Comparison of ENCODE assay signal across 36 cellular contexts in genomic region chr2:134882773-134883172, GRCh38. TPM values are rescaled to one million over a fixed set of nuclear protein-coding genes. Genes with fewer than 3 reads are reported as not detected.
"Had no signal": no experiment of that assay in that cellular context is flagged by ENCODE, and none has a peak within 500 bp of the region (broad histone marks: within the 10 kb centered on the region; RNA-seq: fewer than 3 reads in every experiment).

No MANE protein-coding gene starts in this region.

- H3K27ac ChIP-seq: adrenal gland, brain microvascular endothelial cell, breast epithelium, VCaP had no signal

- H3K27me3 ChIP-seq: adrenal gland, body of pancreas, brain microvascular endothelial cell, breast epithelium had no signal

- H3K4me3 ChIP-seq: adrenal gland, body of pancreas, breast epithelium had no signal

- DNase-seq: activated B cell treated with CpG ODN at 0.5 μM for 24 hours; activated CD4-positive, alpha-beta memory T cell treated with anti-CD3 and anti-CD28 coated beads for 36 hours; activated CD4-positive, alpha-beta T cell treated with anti-CD3 and anti-CD28 coated beads for 4 hours; activated CD4-positive, alpha-beta T cell treated with anti-CD3 and anti-CD28 coated beads, Interleukin-2, amount 50 U/mL, for 1 hour; activated CD4-positive, alpha-beta T cell treated with anti-CD3 and anti-CD28 coated beads, Interleukin-2, amount 50 U/mL, for 4 hours; activated CD4-positive, CD25-positive, alpha-beta regulatory T cell treated with anti-CD3 and anti-CD28 coated beads, Interleukin-2, amount 50 U/mL, for 72 hours; activated CD8-positive, alpha-beta memory T cell treated with anti-CD3 and anti-CD28 coated beads, Interleukin-2, amount 50 U/mL, for 4 hours; activated CD8-positive, alpha-beta T cell treated with anti-CD3 and anti-CD28 coated beads for 36 hours; activated effector memory CD4-positive, alpha-beta T cell treated with anti-CD3 and anti-CD28 coated beads, Interleukin-2, amount 50 U/mL, for 16 hours; activated gamma-delta T cell treated with Interleukin-2 at 50 U/mL for 16 hours; activated naive CD4-positive, alpha-beta T cell; activated naive CD4-positive, alpha-beta T cell treated with anti-CD3 and anti-CD28 coated beads for 36 hours; activated naive CD4-positive, alpha-beta T cell treated with anti-CD3 and anti-CD28 coated beads, Interleukin-2, amount 50 U/mL, for 16 hours; activated naive CD8-positive, alpha-beta T cell treated with anti-CD3 and anti-CD28 coated beads for 36 hours; activated T-cell treated with anti-CD3 and anti-CD28 coated beads for 4 hours; activated T-cell treated with anti-CD3 and anti-CD28 coated beads, Interleukin-2, amount 50 U/mL, for 1 hour; activated T-cell treated with anti-CD3 and anti-CD28 coated beads, Interleukin-2, amount 50 U/mL, for 4 hours; activated T-cell treated with anti-CD3 and anti-CD28 coated beads, Interleukin-2, amount 50 U/mL, for 72 hours; adrenal gland; amniotic stem cell; aorta; body of pancreas; brain microvascular endothelial cell; central memory CD4-positive, alpha-beta T cell; T-helper 2 cell; T-helper 9 cell had no signal

- ATAC-seq: activated CD8-positive, alpha-beta T cell treated with anti-CD3 and anti-CD28 coated beads for 36 hours; activated naive CD4-positive, alpha-beta T cell treated with anti-CD3 and anti-CD28 coated beads, Interleukin-2, amount 50 U/mL, for 72 hours; activated T-cell treated with anti-CD3 and anti-CD28 coated beads, Interleukin-2, amount 50 U/mL, for 4 hours; activated T-cell treated with anti-CD3 and anti-CD28 coated beads, Interleukin-2, amount 50 U/mL, for 72 hours; activated T-helper 17 cell treated with anti-CD3 and anti-CD28 coated beads, Interleukin-2, amount 50 U/mL, for 72 hours; body of pancreas had no signal

- H3K36me3 ChIP-seq: adrenal gland, brain microvascular endothelial cell, breast epithelium had no signal

- H3K9me3 ChIP-seq: adrenal gland, body of pancreas had no signal

- H3K4me1 ChIP-seq: adrenal gland, breast epithelium had no signal

RNA-seq across cellular contexts. Expression of gene ACMSD, which starts 44.4 kb away (rescaled TPM):
- total RNA-seq: activated B cell treated with CpG ODN at 0.5 μM for 24 hours; activated CD4-positive, alpha-beta memory T cell treated with anti-CD3 and anti-CD28 coated beads for 36 hours; activated CD4-positive, alpha-beta T cell treated with anti-CD3 and anti-CD28 coated beads, Interleukin-2, amount 10 ng/mL, durations not matched to agents 24 days and 14 days; activated CD8-positive, alpha-beta memory T cell treated with anti-CD3 and anti-CD28 coated beads for 36 hours; activated CD8-positive, alpha-beta T cell treated with anti-CD3 and anti-CD28 coated beads for 36 hours; activated naive CD4-positive, alpha-beta T cell treated with anti-CD3 and anti-CD28 coated beads for 36 hours; activated naive CD4-positive, alpha-beta T cell treated with anti-CD3 and anti-CD28 coated beads, Interleukin-2, amount 50 U/mL, for 72 hours; activated naive CD8-positive, alpha-beta T cell treated with anti-CD3 and anti-CD28 coated beads for 36 hours; activated T-cell treated with anti-CD3 and anti-CD28 coated beads, Interleukin-2, amount 50 U/mL, for 4 hours; activated T-cell treated with anti-CD3 and anti-CD28 coated beads, Interleukin-2, amount 50 U/mL, for 72 hours; activated T-helper 1 cell treated with anti-CD3 and anti-CD28 coated beads, Interleukin-12 subunit alpha, Interleukin-12 subunit beta, Interleukin-2, Interleukin-4 antibody, amounts not matched to agents 30 ng/mL and 10 ng/mL and 1 ng/mL, durations not matched to agents 14 hours and 24 hours and 36 hours; activated T-helper 17 cell treated with anti-CD3 and anti-CD28 coated beads, Interleukin-2, amount 50 U/mL, for 72 hours; aorta; astrocyte; cardiac septum; cerebellum had no signal
